In the genomic region with DNA sequence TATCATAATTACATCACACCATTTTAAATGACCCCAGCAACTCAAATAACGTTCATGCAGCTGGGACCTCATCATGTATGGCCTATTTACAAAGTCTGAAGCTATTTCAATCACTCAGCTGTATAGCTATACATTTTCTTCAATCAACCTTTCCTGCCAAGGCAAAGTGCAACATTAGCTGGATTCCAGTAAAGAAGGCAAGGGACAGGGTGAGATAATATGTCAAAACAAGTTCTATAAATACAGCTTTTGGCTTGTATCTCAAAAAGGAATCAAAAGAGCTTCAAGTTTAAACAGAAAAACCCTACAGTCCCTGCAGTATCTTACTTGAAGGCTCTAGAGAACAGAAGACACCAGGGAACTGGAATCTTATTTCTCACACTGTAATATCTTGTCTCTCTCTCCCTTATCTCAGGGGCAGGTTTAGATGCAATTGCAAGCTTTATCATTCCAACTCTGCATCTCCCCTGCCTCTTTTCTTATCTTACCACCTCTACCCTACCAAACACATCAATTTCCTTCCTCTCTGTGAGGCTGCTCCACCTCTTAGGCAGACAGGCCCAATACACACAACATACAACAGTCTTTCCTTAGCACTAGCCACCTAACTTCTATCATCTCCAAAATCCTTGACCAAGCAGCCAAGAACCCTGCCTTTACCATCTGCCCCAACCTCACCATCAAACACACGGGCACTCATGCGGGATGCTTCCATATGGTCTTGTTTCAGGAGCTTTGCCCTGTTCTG, we compare ENCODE assay signal across 1 cellular context.
TF ChIP-seq lines count a peak whose summit lies in the region.

No MANE protein-coding gene starts in this region.

TF ChIP-seq in K562, 482 proteins besides CTCF, POLR2A, EP300 and RAD21:
- TF ChIP-seq CBFA2T2 (conservative IDR thresholded peaks at IDR 0.05) (peak; percentile 20; the same call in 1 of the 2 replicates), BRD4 (IDR thresholded peaks at IDR 0.05) (no peak), JUND (IDR thresholded peaks at IDR 0.05; ENCODE audit: borderline replicate concordance, low read depth, low read length) (0 out of 2 replicates have a peak, but pooled peaks have one; percentile 36), JUND (tag; IDR thresholded peaks at IDR 0.05; ENCODE audit: borderline replicate concordance, low read depth, low read length) (no peak; the same call in 2 of the 3 replicates), MBD2 (IDR thresholded peaks at IDR 0.05; ENCODE audit: borderline replicate concordance, low read depth) (no peak), MECOM (CRISPR knock-in tag; IDR thresholded peaks at IDR 0.05) (peak; percentile 70; the same call in 1 of the 2 replicates), SMARCE1 (IDR thresholded peaks at IDR 0.05) (peak; percentile 39; the same call in 1 of the 2 replicates), HDAC1 (IDR thresholded peaks at IDR 0.05) (peak in 1 of 2 experiments; percentile 63; a peak in 1 of 4 replicates), MTA2 (IDR thresholded peaks at IDR 0.05; ENCODE audit: low read depth) (0 out of 2 replicates have a peak, but pooled peaks have one; percentile 30), ESRRA (IDR thresholded peaks at IDR 0.05; ENCODE audit: borderline replicate concordance, low read depth) (no peak), RCOR1 (IDR thresholded peaks at IDR 0.05; ENCODE audit: borderline replicate concordance in 1 of 2, low read depth in 2 of 2, low read length in 2 of 2) (peak in 1 of 2 experiments; percentile 79; a peak in 2 of 4 replicates), SMARCA4 (IDR thresholded peaks at IDR 0.05) (peak; percentile 67), CBFA2T3 (IDR thresholded peaks at IDR 0.05) (peak; percentile 74), HDGF (IDR thresholded peaks at IDR 0.05) (0 out of 2 replicates have a peak, but pooled peaks have one; percentile 40), TAL1 (IDR thresholded peaks at IDR 0.05) (0 out of 2 replicates have a peak, but pooled peaks have one; percentile 15), ARID1B (IDR thresholded peaks at IDR 0.05) (peak; percentile 60), ZEB2 (IDR thresholded peaks at IDR 0.05) (peak; percentile 65; the same call in 1 of the 2 replicates), EHMT2 (IDR thresholded peaks at IDR 0.05) (peak; percentile 44; the same call in 1 of the 2 replicates), CTBP1 (IDR thresholded peaks at IDR 0.05; ENCODE audit: borderline replicate concordance) (peak; percentile 77; the same call in 1 of the 2 replicates), KLF16 (IDR thresholded peaks at IDR 0.05) (no peak), KDM1A (IDR thresholded peaks at IDR 0.05) (peak in 1 of 2 experiments; percentile 10; a peak in 2 of 4 replicates), GTF2F1 (IDR thresholded peaks at IDR 0.05; ENCODE audit: low read depth, low read length) (no peak), DPF2 (IDR thresholded peaks at IDR 0.05) (peak; percentile 71)
- TF ChIP-seq, protein P1, sequence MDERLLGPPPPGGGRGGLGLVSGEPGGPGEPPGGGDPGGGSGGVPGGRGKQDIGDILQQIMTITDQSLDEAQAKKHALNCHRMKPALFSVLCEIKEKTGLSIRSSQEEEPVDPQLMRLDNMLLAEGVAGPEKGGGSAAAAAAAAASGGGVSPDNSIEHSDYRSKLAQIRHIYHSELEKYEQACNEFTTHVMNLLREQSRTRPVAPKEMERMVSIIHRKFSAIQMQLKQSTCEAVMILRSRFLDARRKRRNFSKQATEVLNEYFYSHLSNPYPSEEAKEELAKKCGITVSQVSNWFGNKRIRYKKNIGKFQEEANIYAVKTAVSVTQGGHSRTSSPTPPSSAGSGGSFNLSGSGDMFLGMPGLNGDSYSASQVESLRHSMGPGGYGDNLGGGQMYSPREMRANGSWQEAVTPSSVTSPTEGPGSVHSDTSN (CRISPR knock-in tag; IDR thresholded peaks at IDR 0.05; ENCODE audit: low read depth): no peak
- TF ChIP-seq, protein P1 (tag; conservative IDR thresholded peaks at IDR 0.05; ENCODE audit: low read depth): 0 out of 2 replicates have a peak, but pooled peaks have one; percentile 5
- TF ChIP-seq, protein P2, sequence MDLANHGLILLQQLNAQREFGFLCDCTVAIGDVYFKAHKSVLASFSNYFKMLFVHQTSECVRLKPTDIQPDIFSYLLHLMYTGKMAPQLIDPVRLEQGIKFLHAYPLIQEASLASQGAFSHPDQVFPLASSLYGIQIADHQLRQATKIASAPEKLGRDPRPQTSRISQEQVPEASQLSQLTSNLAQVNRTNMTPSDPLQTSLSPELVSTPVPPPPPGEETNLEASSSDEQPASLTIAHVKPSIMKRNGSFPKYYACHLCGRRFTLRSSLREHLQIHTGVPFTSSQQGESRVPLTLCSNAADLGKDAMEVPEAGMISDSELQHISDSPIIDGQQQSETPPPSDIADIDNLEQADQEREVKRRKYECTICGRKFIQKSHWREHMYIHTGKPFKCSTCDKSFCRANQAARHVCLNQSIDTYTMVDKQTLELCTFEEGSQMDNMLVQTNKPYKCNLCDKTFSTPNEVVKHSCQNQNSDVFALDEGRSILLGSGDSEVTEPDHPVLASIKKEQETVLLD (IDR thresholded peaks at IDR 0.05): 0 out of 2 replicates have a peak, but pooled peaks have one; percentile 28
- TF ChIP-seq, protein P3, sequence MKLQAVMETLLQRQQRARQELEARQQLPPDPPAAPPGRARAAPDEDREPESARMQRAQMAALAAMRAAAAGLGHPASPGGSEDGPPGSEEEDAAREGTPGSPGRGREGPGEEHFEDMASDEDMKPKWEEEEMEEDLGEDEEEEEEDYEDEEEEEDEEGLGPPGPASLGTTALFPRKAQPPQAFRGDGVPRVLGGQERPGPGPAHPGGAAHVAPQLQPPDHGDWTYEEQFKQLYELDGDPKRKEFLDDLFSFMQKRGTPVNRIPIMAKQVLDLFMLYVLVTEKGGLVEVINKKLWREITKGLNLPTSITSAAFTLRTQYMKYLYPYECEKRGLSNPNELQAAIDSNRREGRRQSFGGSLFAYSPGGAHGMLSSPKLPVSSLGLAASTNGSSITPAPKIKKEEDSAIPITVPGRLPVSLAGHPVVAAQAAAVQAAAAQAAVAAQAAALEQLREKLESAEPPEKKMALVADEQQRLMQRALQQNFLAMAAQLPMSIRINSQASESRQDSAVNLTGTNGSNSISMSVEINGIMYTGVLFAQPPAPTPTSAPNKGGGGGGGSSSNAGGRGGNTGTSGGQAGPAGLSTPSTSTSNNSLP (IDR thresholded peaks at IDR 0.05; ENCODE audit: borderline replicate concordance, low read depth, low read length): 0 out of 2 replicates have a peak, but pooled peaks have one; percentile 12
- TF ChIP-seq, protein P4, sequence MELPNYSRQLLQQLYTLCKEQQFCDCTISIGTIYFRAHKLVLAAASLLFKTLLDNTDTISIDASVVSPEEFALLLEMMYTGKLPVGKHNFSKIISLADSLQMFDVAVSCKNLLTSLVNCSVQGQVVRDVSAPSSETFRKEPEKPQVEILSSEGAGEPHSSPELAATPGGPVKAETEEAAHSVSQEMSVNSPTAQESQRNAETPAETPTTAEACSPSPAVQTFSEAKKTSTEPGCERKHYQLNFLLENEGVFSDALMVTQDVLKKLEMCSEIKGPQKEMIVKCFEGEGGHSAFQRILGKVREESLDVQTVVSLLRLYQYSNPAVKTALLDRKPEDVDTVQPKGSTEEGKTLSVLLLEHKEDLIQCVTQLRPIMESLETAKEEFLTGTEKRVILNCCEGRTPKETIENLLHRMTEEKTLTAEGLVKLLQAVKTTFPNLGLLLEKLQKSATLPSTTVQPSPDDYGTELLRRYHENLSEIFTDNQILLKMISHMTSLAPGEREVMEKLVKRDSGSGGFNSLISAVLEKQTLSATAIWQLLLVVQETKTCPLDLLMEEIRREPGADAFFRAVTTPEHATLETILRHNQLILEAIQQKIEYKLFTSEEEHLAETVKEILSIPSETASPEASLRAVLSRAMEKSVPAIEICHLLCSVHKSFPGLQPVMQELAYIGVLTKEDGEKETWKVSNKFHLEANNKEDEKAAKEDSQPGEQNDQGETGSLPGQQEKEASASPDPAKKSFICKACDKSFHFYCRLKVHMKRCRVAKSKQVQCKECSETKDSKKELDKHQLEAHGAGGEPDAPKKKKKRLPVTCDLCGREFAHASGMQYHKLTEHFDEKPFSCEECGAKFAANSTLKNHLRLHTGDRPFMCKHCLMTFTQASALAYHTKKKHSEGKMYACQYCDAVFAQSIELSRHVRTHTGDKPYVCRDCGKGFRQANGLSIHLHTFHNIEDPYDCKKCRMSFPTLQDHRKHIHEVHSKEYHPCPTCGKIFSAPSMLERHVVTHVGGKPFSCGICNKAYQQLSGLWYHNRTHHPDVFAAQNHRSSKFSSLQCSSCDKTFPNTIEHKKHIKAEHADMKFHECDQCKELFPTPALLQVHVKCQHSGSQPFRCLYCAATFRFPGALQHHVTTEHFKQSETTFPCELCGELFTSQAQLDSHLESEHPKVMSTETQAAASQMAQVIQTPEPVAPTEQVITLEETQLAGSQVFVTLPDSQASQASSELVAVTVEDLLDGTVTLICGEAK (IDR thresholded peaks at IDR 0.05): peak; percentile 61
- TF ChIP-seq, protein P4 (CRISPR knock-in tag; IDR thresholded peaks at IDR 0.05): no peak
- TF ChIP-seq, protein P5, sequence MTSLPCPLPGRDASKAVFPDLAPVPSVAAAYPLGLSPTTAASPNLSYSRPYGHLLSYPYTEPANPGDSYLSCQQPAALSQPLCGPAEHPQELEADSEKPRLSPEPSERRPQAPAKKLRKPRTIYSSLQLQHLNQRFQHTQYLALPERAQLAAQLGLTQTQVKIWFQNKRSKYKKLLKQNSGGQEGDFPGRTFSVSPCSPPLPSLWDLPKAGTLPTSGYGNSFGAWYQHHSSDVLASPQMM (CRISPR knock-in tag; IDR thresholded peaks at IDR 0.05): no peak
